In genomic region chr3:123066599-123066895, GRCh38 we compare ENCODE assay signal across 8 cellular contexts. TPM values are rescaled to one million over a fixed set of nuclear protein-coding genes. Genes with fewer than 3 reads are reported as not detected.
DNase-seq lines count a peak whose midpoint lies in the region; ATAC-seq, FAIRE-seq and TF ChIP-seq lines count a peak whose summit lies in the region.

No MANE protein-coding gene starts in this region.

- peak overlapping the region; percentile 95 for H3K4me3 Mint-ChIP-seq in activated naive CD8-positive, alpha-beta T cell
- peak overlapping the region; percentile 83 to 89 for H3K4me3 Mint-ChIP-seq in stimulated activated naive B cell treated with anti-CD40 and anti-IgM and Interleukin-4, amounts not matched to agents 10 μg/mL and 1 μg/mL and 100 μg/mL, for 72 hours

- FAIRE-seq in kidney (lab: Jason Lieb, UNC) = no peak

- peak overlapping the region; percentile 54 for H3K27ac Mint-ChIP-seq in activated naive CD8-positive, alpha-beta T cell
- H3K27ac Mint-ChIP-seq in stimulated activated naive B cell treated with anti-CD40 and anti-IgM and Interleukin-4, amounts not matched to agents 10 μg/mL and 1 μg/mL and 100 μg/mL, for 72 hours = peak overlapping the region; percentile 10

- DNase-seq in kidney (no peak), RKO (ENCODE audit: low spot score) (no peak), cortex of kidney (lab: John Stamatoyannopoulos, UW) (no peak), COLO668 (lab: John Stamatoyannopoulos, UW; ENCODE audit: unreplicated experiment) (no peak)
- no peak for DNase-seq in stimulated activated naive B cell treated with anti-CD40 and anti-IgM and Interleukin-4, amounts not matched to agents 10 μg/mL and 1 μg/mL and 100 μg/mL, for 72 hours
- no peak for DNase-seq in stimulated activated CD4-positive, alpha-beta T cell treated with anti-CD3 and anti-CD28 coated beads, Interleukin-1b, Interleukin-23, amount 100 ng/mL, for 48 hours

- H3K9me3 ChIP-seq in HUES48 (ENCODE audit: control insufficient read depth, insufficient read depth, low read length) (no peaks in the 10 kb centered on the region), kidney (ENCODE audit: control insufficient read depth in 1 of 2, low read length in 2 of 2) (no peaks in the 10 kb centered on the region)

- H3K4me1 ChIP-seq in HUES48 (ENCODE audit: control insufficient read depth, insufficient read depth, low read length) (peaks cover 21% of the 10 kb centered on the region), kidney (ENCODE audit: control insufficient read depth in 1 of 2, insufficient read depth in 1 of 2, low read depth in 1 of 2, low read length in 2 of 2) (peaks cover 0 to 7% of the 10 kb centered on the region in 2 donors)

- no peak for TF ChIP-seq CTCF in kidney (IDR thresholded peaks at IDR 0.05; ENCODE audit: borderline replicate concordance, extremely low read depth, insufficient read depth)

- no peak for ATAC-seq in stimulated activated naive B cell treated with anti-CD40 and anti-IgM and Interleukin-4, amounts not matched to agents 10 μg/mL and 1 μg/mL and 100 μg/mL, for 72 hours (replicated peaks)

- H3K27me3 Mint-ChIP-seq in activated naive CD8-positive, alpha-beta T cell = no peaks in the 10 kb centered on the region
- peaks cover 7 to 8% of the 10 kb centered on the region in 2 donors for H3K27me3 Mint-ChIP-seq in stimulated activated naive B cell treated with anti-CD40 and anti-IgM and Interleukin-4, amounts not matched to agents 10 μg/mL and 1 μg/mL and 100 μg/mL, for 72 hours

- H3K36me3 ChIP-seq in HUES48 (ENCODE audit: control insufficient read depth, insufficient read depth, low read length) (no peaks in the 10 kb centered on the region), kidney (ENCODE audit: control insufficient read depth in 1 of 2, insufficient read depth in 2 of 2, low read length in 2 of 2) (no peaks in the 10 kb centered on the region)

- H3K9ac ChIP-seq in HUES48 (ENCODE audit: low read depth, low read length) = no peak overlapping the region
- H3K9ac ChIP-seq in kidney (ENCODE audit: low read length in 2 of 2) = no peak overlapping the region

- no peaks in the 10 kb centered on the region for H3K9me3 Mint-ChIP-seq in activated naive CD8-positive, alpha-beta T cell (ENCODE audit: low read depth)
- no peaks in the 10 kb centered on the region for H3K9me3 Mint-ChIP-seq in stimulated activated naive B cell treated with anti-CD40 and anti-IgM and Interleukin-4, amounts not matched to agents 10 μg/mL and 1 μg/mL and 100 μg/mL, for 72 hours

- peak overlapping the region; percentile 88 for H3K4me3 ChIP-seq in HUES48 (ENCODE audit: low read depth, low read length)
- H3K4me3 ChIP-seq in kidney (ENCODE audit: low read length in 2 of 2) = peak overlapping the region; percentile 21 to 75

- H3K27ac ChIP-seq in HUES48 (ENCODE audit: low read depth, low read length) = no peak overlapping the region
- H3K27ac ChIP-seq in kidney (ENCODE audit: low read depth in 2 of 2, low read length in 2 of 2) = no peak overlapping the region

- peaks cover 2% of the 10 kb centered on the region for H3K36me3 Mint-ChIP-seq in activated naive CD8-positive, alpha-beta T cell
- H3K36me3 Mint-ChIP-seq in stimulated activated naive B cell treated with anti-CD40 and anti-IgM and Interleukin-4, amounts not matched to agents 10 μg/mL and 1 μg/mL and 100 μg/mL, for 72 hours = peaks cover 2 to 6% of the 10 kb centered on the region in 2 donors

- H3K4me1 Mint-ChIP-seq in activated naive CD8-positive, alpha-beta T cell (ENCODE audit: low read depth) = peaks cover 25% of the 10 kb centered on the region
- H3K4me1 Mint-ChIP-seq in stimulated activated naive B cell treated with anti-CD40 and anti-IgM and Interleukin-4, amounts not matched to agents 10 μg/mL and 1 μg/mL and 100 μg/mL, for 72 hours = peaks cover 10 to 21% of the 10 kb centered on the region in 2 donors

- intact Hi-C loops in kidney (cut with DNase I) = no loop called here

- H3K27me3 ChIP-seq in HUES48 (ENCODE audit: control insufficient read depth, insufficient read depth, low read length) = peaks cover 9% of the 10 kb centered on the region

RNA-seq across cellular contexts. Expression of gene PDIA5, which starts 0.3 kb away (rescaled TPM):
- total RNA-seq in kidney = 27.9 TPM
- polyA plus RNA-seq in kidney (ENCODE audit: insufficient read depth, low read depth, low replicate concordance) = 19.9 TPM

RNA-seq across cellular contexts. Expression of gene SEMA5B, which starts 39.0 kb away (rescaled TPM):
- total RNA-seq in kidney = 8.4 TPM
- polyA plus RNA-seq in kidney (ENCODE audit: insufficient read depth, low read depth, low replicate concordance) = 6.6 TPM
